8 cellular contexts compared by ENCODE assay signal in genomic region chr1:46615735-46616134, GRCh38. TPM values are rescaled to one million over a fixed set of nuclear protein-coding genes. Genes with fewer than 3 reads are reported as not detected.
A peak's percentile ranks its signal among the peaks of the same experiment; 100 is the strongest.
DNase-seq lines count a peak whose midpoint lies in the region; ATAC-seq and TF ChIP-seq lines count a peak whose summit lies in the region.

No MANE protein-coding gene starts in this region.

- TF ChIP-seq POLR2A in body of pancreas (IDR thresholded peaks at IDR 0.05) = no peak

- H3K9me3 ChIP-seq in body of pancreas = no peaks in the 10 kb centered on the region
- no peaks in the 10 kb centered on the region for H3K9me3 ChIP-seq in mucosa of descending colon

- no peaks in the 10 kb centered on the region for H3K27me3 ChIP-seq in body of pancreas

- H3K36me3 ChIP-seq in body of pancreas (replicated peaks in 1 of 2; ENCODE audit: insufficient read depth in 1 of 2, low read depth in 2 of 2) (no peaks in the 10 kb centered on the region), mucosa of descending colon (ENCODE audit: low read depth) (no peaks in the 10 kb centered on the region)

- H3K4me1 ChIP-seq in body of pancreas (peaks cover 62% of the 10 kb centered on the region), mucosa of descending colon (ENCODE audit: low read depth) (peaks cover 26% of the 10 kb centered on the region)

- CTCF ChIA-PET in AG04449 (lab: Yijun Ruan, JAX) = interaction anchor here (1.6 to 3.7 kb wide), 3 partner anchors 11 to 110 kb away, joined by 3 to 23 read pairs (median 7); partner anchors contain the start of gene MKNK1

- ATAC-seq in HG03378 (IDR thresholded peaks at IDR 0.05; ENCODE audit: unreplicated experiment) = peak; percentile 5
- no peak for ATAC-seq in body of pancreas
- no peak for ATAC-seq in mucosa of descending colon
- no peak for ATAC-seq in GM18511 (IDR thresholded peaks at IDR 0.05; ENCODE audit: unreplicated experiment)
- ATAC-seq in GM21576 (IDR thresholded peaks at IDR 0.05; ENCODE audit: unreplicated experiment) = no peak

- 24 to 35% methylated on average over 3 of the region's 3 CpGs for WGBS in body of pancreas, 2 donors

- no peak for DNase-seq in AG04449 (ENCODE audit: low read depth, low spot score)
- DNase-seq in body of pancreas = no peak
- peak in 2 of 3 donors; percentile 30 to 42 for DNase-seq in mucosa of descending colon
- no peak for DNase-seq in A172 (ENCODE audit: low spot score)
- no peak for DNase-seq in DMS 273 treated with DMSO at 0.1 percent for 48 hours (lab: John Stamatoyannopoulos, UW)

- peak overlapping the region; percentile 81 to 94 (median 88) for H3K27ac ChIP-seq in body of pancreas

- POLR2A ChIA-PET in AG04449 (lab: Yijun Ruan, JAX) = interaction anchor here (1.0 to 1.3 kb wide), 2 partner anchors 12 to 25 kb away, joined by 3 to 6 read pairs; partner anchors contain the start of gene MKNK1

- H3K4me3 ChIP-seq in AG04449 (ENCODE audit: low read depth, low read length) (peak overlapping the region; percentile 88), body of pancreas (peak overlapping the region; percentile 47 to 59), mucosa of descending colon (peak overlapping the region; percentile 67)

- intact Hi-C loops in body of pancreas (cut with DNase I) = no loop called here
- intact Hi-C loops in mucosa of descending colon (cut with DNase I, micrococcal nuclease) = no loop called here

- TF ChIP-seq CTCF in AG04449 (IDR thresholded peaks at IDR 0.05; ENCODE audit: insufficient read depth, low read length, missing control alignments) = no peak
- no peak for TF ChIP-seq CTCF in body of pancreas (IDR thresholded peaks at IDR 0.05)
- TF ChIP-seq CTCF in mucosa of descending colon (IDR thresholded peaks at IDR 0.05) = no peak

RNA-seq across cellular contexts. Expression of gene MOB3C, which starts 0.9 kb away (rescaled TPM):
- total RNA-seq in body of pancreas = 10 to 100 TPM; 20.8 to 23.3 TPM
- 10 to 100 TPM; 15.4 to 24.4 (median 17.4) TPM for total RNA-seq in mucosa of descending colon
- 5.8 and 7.9 TPM in 2 replicates for total RNA-seq in A172 (2014; rRNA removed; shearing (Covaris generic))

RNA-seq across cellular contexts. Expression of gene MKNK1, which starts 11.7 kb away (rescaled TPM):
- total RNA-seq in body of pancreas = 100 to 1,000 TPM; 155 to 238 TPM
- total RNA-seq in mucosa of descending colon = 10 to 100 TPM; 51.5 to 65.7 (median 59.3) TPM
- 26.7 and 32.3 TPM in 2 replicates for total RNA-seq in A172 (2014; rRNA removed; shearing (Covaris generic))

RNA-seq across cellular contexts. Expression of gene ATPAF1, which starts 52.4 kb away (rescaled TPM):
- 10 to 100 TPM; 22.8 to 33.0 TPM for total RNA-seq in body of pancreas
- 10 to 100 TPM; 49.7 to 54.9 (median 52.6) TPM for total RNA-seq in mucosa of descending colon
- total RNA-seq in A172 (2014; rRNA removed; shearing (Covaris generic)) = 106 and 123 TPM in 2 replicates

RNA-seq across cellular contexts. Expression of gene TEX38, which starts 55.9 kb away (rescaled TPM):
- not detected for total RNA-seq in body of pancreas
- total RNA-seq in mucosa of descending colon = not detected
- not detected in 2 replicates for total RNA-seq in A172 (2014; rRNA removed; shearing (Covaris generic))

Comparison
In these comparisons a context has a peak if more than half of its experiments do, and no peak if none do; other contexts are left out.
1. DNase-seq: peak in mucosa of descending colon (2 of 3); none in AG04449 (single experiment), body of pancreas (0 of 4), A172 (single experiment) and DMS 273 treated with DMSO at 0.1 percent for 48 hours (single experiment).
2. Peak in every context shown above with its lines, with median percentiles within 50 percentile points of each other: H3K4me3 ChIP-seq.